In the genomic region with DNA sequence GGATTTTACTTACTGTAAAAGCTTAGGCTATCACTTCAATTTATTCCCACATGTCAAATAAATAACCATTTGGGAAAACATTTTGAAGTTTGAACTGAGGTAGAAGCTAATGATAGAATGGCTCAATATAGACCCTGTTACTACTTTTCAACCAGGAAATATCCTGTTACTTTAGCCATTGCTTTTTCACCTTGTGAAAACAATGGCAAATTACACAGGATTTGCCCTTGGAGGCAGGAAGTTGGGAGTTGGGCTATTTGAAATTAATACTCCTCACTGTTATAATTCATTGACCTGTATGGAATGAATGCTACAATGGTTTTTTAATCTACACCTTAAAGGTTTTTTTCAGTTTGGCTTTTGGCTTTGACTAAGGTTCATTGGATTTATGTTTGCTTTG, we compare ENCODE assay signal across 22 cellular contexts.
"Had no signal": no experiment of that assay in that cellular context is flagged by ENCODE, and none has a peak within 500 bp of the region (broad histone marks: within the 10 kb centered on the region; RNA-seq: fewer than 3 reads in every experiment).

No MANE protein-coding gene starts in this region.

- DNase-seq: Karpas-422, KG1, MG63, NCI-H1092 treated with DMSO at 0.1 percent for 48 hours, NCI-H1436, NCI-H187, NCI-H2029, NCI-H2081 treated with DMSO at 0.1 percent for 48 hours, NCI-H2171, NCI-H226, NCI-H446, NCI-H510A, NCI-H524 treated with DMSO at 0.1 percent for 48 hours, NCI-H69, NCI-H774, OCI-M1, PC-9, Peyer's patch, SHP77 treated with DMSO at 0.1 percent for 48 hours, SJCRH30 had no signal

- ATAC-seq: Right ventricle myocardium inferior, SK-N-SH treated with all-trans-retinoic acid at 6 μM for 48 hours had no signal
